ENCODE assay signal across 20 cellular contexts in the genomic region with DNA sequence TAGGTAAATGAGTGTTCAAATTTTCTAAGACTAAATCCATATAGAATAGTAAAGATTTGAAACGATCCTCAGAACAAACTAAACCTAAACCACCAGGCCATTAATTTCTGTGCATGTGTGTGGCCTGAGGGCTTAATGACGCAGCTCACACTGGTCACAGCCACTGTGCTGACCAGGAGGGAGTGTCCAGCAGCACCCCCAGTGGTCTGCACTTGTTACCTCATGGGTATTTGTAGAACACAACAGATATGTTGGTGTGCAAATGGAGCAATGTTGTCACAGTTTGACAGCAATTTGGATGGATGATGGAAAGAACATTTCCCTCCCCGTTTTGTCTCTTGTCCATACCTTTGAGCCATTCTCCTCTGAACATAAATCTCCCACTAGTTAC.
A peak's percentile ranks its signal among the peaks of the same experiment; 100 is the strongest.
DNase-seq lines count a peak whose midpoint lies in the region; ATAC-seq, FAIRE-seq and TF ChIP-seq lines count a peak whose summit lies in the region.
"Had no signal": no experiment of that assay in that cellular context is flagged by ENCODE, and none has a peak within 500 bp of the region (broad histone marks: within the 10 kb centered on the region; RNA-seq: fewer than 3 reads in every experiment).

No MANE protein-coding gene starts in this region.

- in situ Hi-C loops in brain microvascular endothelial cell (cut with HindIII; ENCODE audit: low pct_ligation_motif_present, low sequenced_read_pairs): no loop called here

- H3K36me3 Mint-ChIP-seq in neural crest cell (ENCODE audit: low read depth): no peaks in the 10 kb centered on the region
- H3K36me3 Mint-ChIP-seq: activated CD8-positive, alpha-beta memory T cell treated with anti-CD3 and anti-CD28 coated beads, Interleukin-2, amount 10 ng/mL, durations not matched to agents 7 days and 5 days had no signal

- H3K27ac ChIP-seq in brain microvascular endothelial cell: no peak overlapping the region
- H3K27ac ChIP-seq: neutrophil had no signal

- peak; percentile 76 for FAIRE-seq in HTR-8/SVneo (lab: Jason Lieb, UNC)

- H3K9me3 Mint-ChIP-seq in neural crest cell: no peaks in the 10 kb centered on the region
- H3K9me3 Mint-ChIP-seq: stimulated activated naive CD8-positive, alpha-beta T cell treated with anti-CD3 and anti-CD28 coated beads, Interleukin-15, Interleukin-2, amounts not matched to agents 100 ng/mL and 50 ng/mL, for 24 hours had no signal

- no peak for ATAC-seq in omental fat pad (ENCODE audit: low FRiP score)
- no peak for ATAC-seq in GM21423 (IDR thresholded peaks at IDR 0.05; ENCODE audit: unreplicated experiment)
- ATAC-seq in GM21390 (IDR thresholded peaks at IDR 0.05; ENCODE audit: unreplicated experiment): no peak
- ATAC-seq: activated CD8-positive, alpha-beta memory T cell treated with anti-CD3 and anti-CD28 coated beads, Interleukin-2, amount 10 ng/mL, durations not matched to agents 7 days and 5 days had no signal

- no peaks in the 10 kb centered on the region for H3K36me3 ChIP-seq in brain microvascular endothelial cell (replicated peaks)
- H3K36me3 ChIP-seq: neutrophil had no signal

- H3K27ac Mint-ChIP-seq in neural crest cell (ENCODE audit: unreplicated experiment): no peak overlapping the region
- H3K27ac Mint-ChIP-seq: activated CD8-positive, alpha-beta memory T cell treated with anti-CD3 and anti-CD28 coated beads, Interleukin-2, amount 10 ng/mL, durations not matched to agents 7 days and 5 days; stimulated activated naive CD8-positive, alpha-beta T cell treated with anti-CD3 and anti-CD28 coated beads, Interleukin-15, Interleukin-2, amounts not matched to agents 100 ng/mL and 50 ng/mL, for 24 hours had no signal

- peak; percentile 21 for TF ChIP-seq CTCF in brain microvascular endothelial cell (IDR thresholded peaks at IDR 0.05; ENCODE audit: low read depth, low read length, missing control alignments)
- peak; percentile 45 for TF ChIP-seq CTCF in neural crest cell (conservative IDR thresholded peaks at IDR 0.05)
- TF ChIP-seq CTCF in omental fat pad (IDR thresholded peaks at IDR 0.05): no peak

- peaks cover 12% of the 10 kb centered on the region for H3K27me3 Mint-ChIP-seq in neural crest cell (ENCODE audit: low read depth)
- H3K27me3 Mint-ChIP-seq: stimulated activated naive CD8-positive, alpha-beta T cell treated with anti-CD3 and anti-CD28 coated beads, Interleukin-15, Interleukin-2, amounts not matched to agents 100 ng/mL and 50 ng/mL, for 24 hours had no signal

- no peak overlapping the region for H3K4me3 Mint-ChIP-seq in neural crest cell
- H3K4me3 Mint-ChIP-seq: activated CD8-positive, alpha-beta memory T cell treated with anti-CD3 and anti-CD28 coated beads, Interleukin-2, amount 10 ng/mL, durations not matched to agents 7 days and 5 days; stimulated activated naive CD8-positive, alpha-beta T cell treated with anti-CD3 and anti-CD28 coated beads, Interleukin-15, Interleukin-2, amounts not matched to agents 100 ng/mL and 50 ng/mL, for 24 hours had no signal

- H3K4me3 ChIP-seq in brain microvascular endothelial cell (ENCODE audit: low read depth, low read length): no peak overlapping the region
- H3K4me3 ChIP-seq: smooth muscle cell had no signal

- H3K27me3 ChIP-seq in brain microvascular endothelial cell (replicated peaks): no peaks in the 10 kb centered on the region

- DNase-seq in Daoy (ENCODE audit: low read depth): peak; percentile 27
- DNase-seq in HTR-8/SVneo (ENCODE audit: insufficient read length, low spot score): peak; percentile 21
- DNase-seq in brain microvascular endothelial cell: no peak
- DNase-seq in neural crest cell (ENCODE audit: low read depth, low spot score): no peak
- DNase-seq in omental fat pad (ENCODE audit: low spot score): no peak
- DNase-seq in pons (ENCODE audit: low spot score): no peak
- DNase-seq: activated CD8-positive, alpha-beta memory T cell treated with anti-CD3 and anti-CD28 coated beads, Interleukin-2, amount 10 ng/mL, durations not matched to agents 7 days and 5 days; activated naive CD4-positive, alpha-beta T cell; C1 segment of cervical spinal cord; DMS79; effector memory CD4-positive, alpha-beta T cell; foreskin fibroblast; mammary epithelial cell; NCI-H187 treated with DMSO at 0.1 percent for 48 hours; SW 1271 had no signal

- no peaks in the 10 kb centered on the region for H3K4me1 Mint-ChIP-seq in neural crest cell

Comparison
In these comparisons a context has a peak if more than half of its experiments do, and no peak if none do; other contexts are left out.
1. DNase-seq: peak in Daoy (single experiment) and HTR-8/SVneo (single experiment); none in brain microvascular endothelial cell (single experiment), neural crest cell (single experiment), omental fat pad (single experiment) and pons (single experiment).
2. CTCF ChIP-seq: peak in brain microvascular endothelial cell (single experiment) and neural crest cell (single experiment); none in omental fat pad (0 of 3).